9 cellular contexts compared by ENCODE assay signal in the genomic region with DNA sequence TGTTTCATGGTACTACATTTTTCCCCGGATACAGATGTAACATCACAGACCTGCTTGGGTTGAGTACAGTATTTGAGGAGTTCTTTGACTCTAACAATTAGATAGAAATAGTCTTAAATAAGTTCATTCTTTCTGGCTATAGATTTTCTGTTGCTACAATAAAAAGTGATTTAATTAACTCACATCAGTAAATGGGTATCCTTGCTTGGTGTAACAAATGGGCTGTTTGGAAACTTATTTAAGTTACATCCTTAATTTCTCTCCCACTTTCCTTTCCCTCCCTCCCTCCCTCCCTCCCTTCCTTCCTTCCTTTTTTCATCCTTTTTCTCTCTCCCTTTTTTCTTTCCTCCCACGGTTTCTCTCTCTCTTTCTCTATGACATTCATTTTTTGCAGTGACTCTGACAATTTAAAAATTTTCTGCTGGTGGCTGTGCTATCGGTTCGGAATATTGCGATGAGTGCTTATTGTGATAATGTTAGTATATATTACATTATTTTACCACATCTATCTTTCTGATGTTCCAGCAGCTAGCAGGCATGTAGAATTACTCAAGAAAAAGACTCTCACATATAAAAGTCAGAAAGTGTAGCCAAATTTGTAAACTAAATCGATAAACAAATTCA. TPM values are rescaled to one million over a fixed set of nuclear protein-coding genes. Genes with fewer than 3 reads are reported as not detected.
"Had no signal": no experiment of that assay in that cellular context is flagged by ENCODE, and none has a peak within 500 bp of the region (broad histone marks: within the 10 kb centered on the region; RNA-seq: fewer than 3 reads in every experiment).

No MANE protein-coding gene starts in this region.

- H3K27ac ChIP-seq: HL-60, KMS-11 had no signal

- FAIRE-seq: HTR-8/SVneo had no signal

- H3K9ac ChIP-seq: KMS-11 had no signal

- DNase-seq: IMR-90, KBM-7, KG1 had no signal

- H3K4me2 ChIP-seq: KMS-11 had no signal

RNA-seq across cellular contexts. Expression of a gene that starts 3.2 kb away (rescaled TPM):
- total RNA-seq: HT-29, HT1080, IMR-90 had no signal
- polyA plus RNA-seq: IgD-negative memory B cell, IMR-90 had no signal

RNA-seq across cellular contexts. Expression of a gene that starts 37.6 kb away (rescaled TPM):
- total RNA-seq: HT-29, HT1080, IMR-90 had no signal
- polyA plus RNA-seq: IgD-negative memory B cell, IMR-90 had no signal

RNA-seq across cellular contexts. Expression of a gene that starts 54.6 kb away (rescaled TPM):
- total RNA-seq: HT-29, HT1080 had no signal
- polyA plus RNA-seq: IgD-negative memory B cell, IMR-90 had no signal
